ENCODE assay signal across 29 cellular contexts in the genomic region with DNA sequence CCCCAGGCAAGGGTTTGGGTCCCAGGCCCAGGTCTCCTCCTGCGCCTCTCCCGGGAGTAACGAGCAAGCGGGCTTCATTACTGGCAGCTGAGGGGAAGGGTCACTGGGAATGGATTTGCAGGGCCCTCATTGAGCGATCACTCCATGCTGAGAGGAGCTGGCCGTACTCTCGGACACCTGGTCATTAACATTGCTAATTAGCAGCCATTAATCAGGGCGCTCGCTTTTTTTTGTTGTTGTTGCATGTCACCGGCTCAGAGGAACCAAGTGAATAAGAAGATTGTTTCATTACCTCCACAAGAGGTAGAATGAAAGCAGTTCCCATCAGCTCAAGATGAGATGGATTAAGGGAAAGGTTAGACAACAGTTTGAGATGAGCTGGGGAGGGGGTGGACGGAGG.
DNase-seq lines count a peak whose midpoint lies in the region; ATAC-seq and TF ChIP-seq lines count a peak whose summit lies in the region.
"Had no signal": no experiment of that assay in that cellular context is flagged by ENCODE, and none has a peak within 500 bp of the region (broad histone marks: within the 10 kb centered on the region; RNA-seq: fewer than 3 reads in every experiment).

No MANE protein-coding gene starts in this region.

- H3K27ac ChIP-seq in uterus, result no peak overlapping the region
- H3K27ac ChIP-seq: A549, epithelial cell of prostate, left lung, skin epidermis, thoracic aorta had no signal

- no peaks in the 10 kb centered on the region for H3K4me1 Mint-ChIP-seq in activated T-cell treated with anti-CD3 and anti-CD28 coated beads, Interleukin-2, amount 50 U/mL, for 72 hours (ENCODE audit: low read depth)
- H3K4me1 Mint-ChIP-seq: activated CD4-positive, alpha-beta T cell treated with anti-CD3 and anti-CD28 coated beads for 36 hours; activated naive CD8-positive, alpha-beta T cell treated with anti-CD3 and anti-CD28 coated beads, Interleukin-2, amount 50 U/mL, for 24 hours; CD4-positive, alpha-beta memory T cell; immature natural killer cell had no signal

- H3K9me3 Mint-ChIP-seq in activated T-cell treated with anti-CD3 and anti-CD28 coated beads, Interleukin-2, amount 50 U/mL, for 72 hours, result no peaks in the 10 kb centered on the region
- H3K9me3 Mint-ChIP-seq: activated naive CD8-positive, alpha-beta T cell treated with anti-CD3 and anti-CD28 coated beads, Interleukin-2, amount 50 U/mL, for 24 hours; stimulated activated naive CD8-positive, alpha-beta T cell treated with anti-CD3 and anti-CD28 coated beads, Interleukin-15, Interleukin-2, amounts not matched to agents 100 ng/mL and 50 ng/mL, for 24 hours; T-helper 1 cell treated with Interleukin-12 subunit alpha and Interleukin-12 subunit beta and Interleukin-4 antibody, amounts not matched to agents 30 μg/mL and 1 μg/mL, for 36 hours had no signal

- H3K36me3 Mint-ChIP-seq in activated T-cell treated with anti-CD3 and anti-CD28 coated beads, Interleukin-2, amount 50 U/mL, for 72 hours (ENCODE audit: insufficient read depth in 2 of 2), result no peaks in the 10 kb centered on the region
- H3K36me3 Mint-ChIP-seq: CD4-positive, alpha-beta memory T cell; immature natural killer cell had no signal

- ATAC-seq in activated T-cell treated with anti-CD3 and anti-CD28 coated beads, Interleukin-2, amount 50 U/mL, for 72 hours (replicated peaks in 1 of 2), result no peak
- ATAC-seq in left ventricle myocardium superior, result no peak
- no peak for ATAC-seq in GM19328 (IDR thresholded peaks at IDR 0.05; ENCODE audit: unreplicated experiment)
- ATAC-seq: A549; activated CD4-positive, alpha-beta T cell treated with anti-CD3 and anti-CD28 coated beads for 36 hours; activated naive CD8-positive, alpha-beta T cell treated with anti-CD3 and anti-CD28 coated beads, Interleukin-2, amount 50 U/mL, for 24 hours; left lung had no signal

- H3K4me3 ChIP-seq in uterus, result no peak overlapping the region
- H3K4me3 ChIP-seq: A549, left lung, skin epidermis, thoracic aorta had no signal

- H3K4me1 ChIP-seq in uterus, result no peaks in the 10 kb centered on the region
- H3K4me1 ChIP-seq: A549, left lung had no signal

- peak overlapping the region; percentile 19 for H3K27ac Mint-ChIP-seq in activated T-cell treated with anti-CD3 and anti-CD28 coated beads, Interleukin-2, amount 50 U/mL, for 72 hours
- H3K27ac Mint-ChIP-seq: activated CD4-positive, alpha-beta T cell treated with anti-CD3 and anti-CD28 coated beads for 36 hours; activated naive CD8-positive, alpha-beta T cell treated with anti-CD3 and anti-CD28 coated beads, Interleukin-2, amount 50 U/mL, for 24 hours; CD4-positive, alpha-beta memory T cell; immature natural killer cell; stimulated activated naive CD8-positive, alpha-beta T cell treated with anti-CD3 and anti-CD28 coated beads, Interleukin-15, Interleukin-2, amounts not matched to agents 100 ng/mL and 50 ng/mL, for 24 hours; T-helper 1 cell treated with Interleukin-12 subunit alpha and Interleukin-12 subunit beta and Interleukin-4 antibody, amounts not matched to agents 30 μg/mL and 1 μg/mL, for 36 hours had no signal

- TF ChIP-seq POLR2A in uterus (IDR thresholded peaks at IDR 0.05), result no peak

- no peaks in the 10 kb centered on the region for H3K9me3 ChIP-seq in uterus
- H3K9me3 ChIP-seq: A549, left lung, SK-N-SH, thoracic aorta had no signal

- no peaks in the 10 kb centered on the region for H3K36me3 ChIP-seq in uterus
- H3K36me3 ChIP-seq: left lung, thoracic aorta had no signal

- no peaks in the 10 kb centered on the region for H3K27me3 ChIP-seq in uterus
- H3K27me3 ChIP-seq: left lung had no signal

- H3K27me3 Mint-ChIP-seq in activated T-cell treated with anti-CD3 and anti-CD28 coated beads, Interleukin-2, amount 50 U/mL, for 72 hours (ENCODE audit: low read depth), result no peaks in the 10 kb centered on the region
- H3K27me3 Mint-ChIP-seq: CD4-positive, alpha-beta memory T cell had no signal

- no peak for DNase-seq in activated T-cell treated with anti-CD3 and anti-CD28 coated beads, Interleukin-2, amount 50 U/mL, for 72 hours
- no peak for DNase-seq in activated T-cell treated with anti-CD3 and anti-CD28 coated beads, Interleukin-2, amount 50 U/mL, for 48 hours
- DNase-seq in ecto neural progenitor cell (ENCODE audit: low spot score), result peak; percentile 73
- DNase-seq in iPS-NIHi11 (ENCODE audit: low spot score), result peak; percentile 67
- DNase-seq in uterus, result no peak
- DNase-seq in left ventricle myocardium superior, result no peak
- DNase-seq in midbrain (lab: John Stamatoyannopoulos, UW), result no peak
- DNase-seq: activated CD4-positive, alpha-beta T cell treated with anti-CD3 and anti-CD28 coated beads for 36 hours; activated gamma-delta T cell treated with Interleukin-2 at 50 U/mL for 16 hours; activated naive CD8-positive, alpha-beta T cell treated with anti-CD3 and anti-CD28 coated beads, Interleukin-2, amount 50 U/mL, for 24 hours; activated T-cell treated with anti-CD3 and anti-CD28 coated beads, Interleukin-2, amount 50 U/mL, for 1 hour; AML-193; CD4-positive, alpha-beta memory T cell; DMS 273 treated with DMSO at 0.1 percent for 48 hours; EL; immature natural killer cell; left lung; NCI-H1092 treated with DMSO at 0.1 percent for 48 hours; NCI-H2029 treated with DMSO at 0.1 percent for 48 hours; NCI-H2227 treated with DMSO at 0.1 percent for 48 hours; OCI-M1; SK-N-SH had no signal

- H3K4me3 Mint-ChIP-seq in activated T-cell treated with anti-CD3 and anti-CD28 coated beads, Interleukin-2, amount 50 U/mL, for 72 hours, result no peak overlapping the region
- H3K4me3 Mint-ChIP-seq: activated CD4-positive, alpha-beta T cell treated with anti-CD3 and anti-CD28 coated beads for 36 hours; activated naive CD8-positive, alpha-beta T cell treated with anti-CD3 and anti-CD28 coated beads, Interleukin-2, amount 50 U/mL, for 24 hours; CD4-positive, alpha-beta memory T cell; immature natural killer cell; stimulated activated naive CD8-positive, alpha-beta T cell treated with anti-CD3 and anti-CD28 coated beads, Interleukin-15, Interleukin-2, amounts not matched to agents 100 ng/mL and 50 ng/mL, for 24 hours; T-helper 1 cell treated with Interleukin-12 subunit alpha and Interleukin-12 subunit beta and Interleukin-4 antibody, amounts not matched to agents 30 μg/mL and 1 μg/mL, for 36 hours had no signal

- intact Hi-C loops in uterus (cut with DNase I; ENCODE audit: low total_unique reads), result no loop called here
- intact Hi-C loops in left ventricle myocardium superior (cut with micrococcal nuclease), result no loop called here

- no peak for TF ChIP-seq CTCF in uterus (IDR thresholded peaks at IDR 0.05)

Comparison
In these comparisons a context has a peak if more than half of its experiments do, and no peak if none do; other contexts are left out.
1. DNase-seq: peak in ecto neural progenitor cell (single experiment) and iPS-NIHi11 (single experiment); none in activated T-cell treated with anti-CD3 and anti-CD28 coated beads, Interleukin-2, amount 50 U/mL, for 72 hours (0 of 2), activated T-cell treated with anti-CD3 and anti-CD28 coated beads, Interleukin-2, amount 50 U/mL, for 48 hours (0 of 2), uterus (0 of 2), left ventricle myocardium superior (single experiment) and midbrain (single experiment).